ENCODE assay signal across 8 cellular contexts in the genomic region with DNA sequence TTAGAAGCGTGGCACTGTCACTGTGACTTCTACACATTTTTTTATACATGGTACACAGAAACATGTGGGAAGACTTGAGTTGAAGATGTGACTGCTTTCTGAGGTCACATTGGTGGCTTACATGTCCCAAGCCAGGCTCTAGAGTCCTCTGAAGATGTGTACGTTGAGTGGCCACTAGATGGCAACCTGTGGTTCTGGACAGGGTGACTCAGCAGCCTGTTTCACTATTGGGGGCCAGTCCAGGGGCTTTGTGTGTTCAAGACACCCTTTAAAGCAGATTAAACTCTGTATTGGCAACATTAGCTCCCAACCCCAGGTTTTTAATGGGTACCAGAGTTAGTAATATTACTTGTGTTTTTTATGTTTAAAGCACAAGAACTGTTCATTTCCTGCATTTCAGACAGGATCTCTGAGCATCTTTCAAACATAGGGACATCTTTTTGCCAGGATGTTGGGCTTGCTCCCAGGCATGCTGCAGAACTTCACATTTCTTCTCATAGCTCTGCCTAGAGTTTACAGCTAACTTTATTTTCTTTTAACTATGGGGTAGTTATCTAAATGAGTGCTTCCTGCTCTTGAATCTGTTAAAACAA. TPM values are rescaled to one million over a fixed set of nuclear protein-coding genes. Genes with fewer than 3 reads are reported as not detected.
A peak's percentile ranks its signal among the peaks of the same experiment; 100 is the strongest.
DNase-seq lines count a peak whose midpoint lies in the region; ATAC-seq and TF ChIP-seq lines count a peak whose summit lies in the region.

No MANE protein-coding gene starts in this region.

- no peaks in the 10 kb centered on the region for H3K27me3 ChIP-seq in right lobe of liver

- H3K4me1 ChIP-seq in right lobe of liver, result peaks cover 0 to 32% (median 12%) of the 10 kb centered on the region in 4 donors

- H3K9me3 ChIP-seq in right lobe of liver, result no peaks in the 10 kb centered on the region

- 13% methylated on average over 2 of the region's 2 CpGs for WGBS in right lobe of liver (ENCODE audit: insufficient coverage, low coverage, low lambda C conversion rate, missing lambda C conversion rate)

- H3K4me3 ChIP-seq in choroid plexus epithelial cell (ENCODE audit: low read depth, low read length) (no peak overlapping the region), right lobe of liver (no peak overlapping the region)

- TF ChIP-seq CTCF in choroid plexus epithelial cell (conservative IDR thresholded peaks at IDR 0.05; ENCODE audit: low read depth, low read length) (peak; percentile 89), right lobe of liver (IDR thresholded peaks at IDR 0.05) (peak; percentile 75 to 88 (median 82))

- ATAC-seq in GM18867 (IDR thresholded peaks at IDR 0.05; ENCODE audit: unreplicated experiment) (peak; percentile 99), HG03066 (IDR thresholded peaks at IDR 0.05; ENCODE audit: low read depth, unreplicated experiment) (peak; percentile 97), right lobe of liver (peak; percentile 86 to 95 (median 90))
- peak; percentile 96 to 97 for ATAC-seq in activated CD4-positive, CD25-positive, alpha-beta regulatory T cell treated with anti-CD3 and anti-CD28 coated beads, Interleukin-2, amount 50 U/mL, for 24 hours

- peaks cover 0 to 46% (median 4%) of the 10 kb centered on the region in 4 donors for H3K36me3 ChIP-seq in right lobe of liver

- peak overlapping the region in 1 of 3 donors; percentile 11 for H3K27ac ChIP-seq in right lobe of liver

- intact Hi-C loops in right lobe of liver (cut with DNase I), result no loop called here

- TF ChIP-seq POLR2A in right lobe of liver (IDR thresholded peaks at IDR 0.05), result no peak

- DNase-seq in Ammon's horn (ENCODE audit: low spot score) (peak; percentile 87), NCI-H2196 (lab: John Stamatoyannopoulos, UW; ENCODE audit: unreplicated experiment) (peak; percentile 43), choroid plexus epithelial cell (ENCODE audit: low read depth) (peak; percentile 80), right lobe of liver (peak in 2 of 3 donors; percentile 54 to 68)
- DNase-seq in stimulated activated CD8-positive, alpha-beta memory T cell treated with anti-CD3 and anti-CD28 coated beads, Interleukin-15, amount 100 ng/mL, for 1 hour (ENCODE audit: low read depth), result peak; percentile 17

RNA-seq across cellular contexts. Expression of a gene that starts 53.0 kb away (rescaled TPM):
- total RNA-seq in right lobe of liver, result 10 to 100 TPM; 22.6 to 62.4 (median 37.0) TPM

Comparison
In these comparisons a context has a peak if more than half of its experiments do, and no peak if none do; other contexts are left out.
1. DNase-seq: peak in every context shown above with its lines; median percentile 87 in Ammon's horn; 80 in choroid plexus epithelial cell; 61 in right lobe of liver; 43 in NCI-H2196; 17 in stimulated activated CD8-positive, alpha-beta memory T cell treated with anti-CD3 and anti-CD28 coated beads, Interleukin-15, amount 100 ng/mL, for 1 hour.